Comparison of ENCODE assay signal across 1 cellular context in genomic region chr19:38851622-38852230, GRCh38.
A peak's percentile ranks its signal among the peaks of the same experiment; 100 is the strongest.
TF ChIP-seq lines count a peak whose summit lies in the region.

No MANE protein-coding gene starts in this region.

TF ChIP-seq in HepG2, 621 proteins besides CTCF, POLR2A, EP300 and RAD21 (continued from another document and continues in another):
- TF ChIP-seq NFAT5 (CRISPR knock-in tag; IDR thresholded peaks at IDR 0.05) = no peak
- no peak for TF ChIP-seq SMAD9 (CRISPR knock-in tag; IDR thresholded peaks at IDR 0.05)
- TF ChIP-seq CC2D1A (CRISPR knock-in tag; IDR thresholded peaks at IDR 0.05) = no peak
- no peak; the same call in 1 of the 2 replicates for TF ChIP-seq HOMEZ (CRISPR knock-in tag; IDR thresholded peaks at IDR 0.05; ENCODE audit: low read depth)
- TF ChIP-seq, protein P1, sequence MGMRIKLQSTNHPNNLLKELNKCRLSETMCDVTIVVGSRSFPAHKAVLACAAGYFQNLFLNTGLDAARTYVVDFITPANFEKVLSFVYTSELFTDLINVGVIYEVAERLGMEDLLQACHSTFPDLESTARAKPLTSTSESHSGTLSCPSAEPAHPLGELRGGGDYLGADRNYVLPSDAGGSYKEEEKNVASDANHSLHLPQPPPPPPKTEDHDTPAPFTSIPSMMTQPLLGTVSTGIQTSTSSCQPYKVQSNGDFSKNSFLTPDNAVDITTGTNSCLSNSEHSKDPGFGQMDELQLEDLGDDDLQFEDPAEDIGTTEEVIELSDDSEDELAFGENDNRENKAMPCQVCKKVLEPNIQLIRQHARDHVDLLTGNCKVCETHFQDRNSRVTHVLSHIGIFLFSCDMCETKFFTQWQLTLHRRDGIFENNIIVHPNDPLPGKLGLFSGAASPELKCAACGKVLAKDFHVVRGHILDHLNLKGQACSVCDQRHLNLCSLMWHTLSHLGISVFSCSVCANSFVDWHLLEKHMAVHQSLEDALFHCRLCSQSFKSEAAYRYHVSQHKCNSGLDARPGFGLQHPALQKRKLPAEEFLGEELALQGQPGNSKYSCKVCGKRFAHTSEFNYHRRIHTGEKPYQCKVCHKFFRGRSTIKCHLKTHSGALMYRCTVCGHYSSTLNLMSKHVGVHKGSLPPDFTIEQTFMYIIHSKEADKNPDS (CRISPR knock-in tag; IDR thresholded peaks at IDR 0.05) = no peak
- no peak for TF ChIP-seq ESRRA (CRISPR knock-in tag; IDR thresholded peaks at IDR 0.05; ENCODE audit: low read depth)
- no peak for TF ChIP-seq SRF (IDR thresholded peaks at IDR 0.05; ENCODE audit: low read depth, low read length)
- peak; percentile 83 for TF ChIP-seq PHF5A (CRISPR knock-in tag; IDR thresholded peaks at IDR 0.05; ENCODE audit: low read depth, unreplicated experiment)
- TF ChIP-seq, protein P2, sequence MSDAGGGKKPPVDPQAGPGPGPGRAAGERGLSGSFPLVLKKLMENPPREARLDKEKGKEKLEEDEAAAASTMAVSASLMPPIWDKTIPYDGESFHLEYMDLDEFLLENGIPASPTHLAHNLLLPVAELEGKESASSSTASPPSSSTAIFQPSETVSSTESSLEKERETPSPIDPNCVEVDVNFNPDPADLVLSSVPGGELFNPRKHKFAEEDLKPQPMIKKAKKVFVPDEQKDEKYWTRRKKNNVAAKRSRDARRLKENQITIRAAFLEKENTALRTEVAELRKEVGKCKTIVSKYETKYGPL (CRISPR knock-in tag; IDR thresholded peaks at IDR 0.05) = 0 out of 2 replicates have a peak, but pooled peaks have one; percentile 38
- peak; percentile 59 for TF ChIP-seq ZNF563 (CRISPR knock-in tag; IDR thresholded peaks at IDR 0.05)
- TF ChIP-seq ZSCAN31 (CRISPR knock-in tag; IDR thresholded peaks at IDR 0.05; ENCODE audit: low read depth) = no peak
- TF ChIP-seq RFX3 (CRISPR knock-in tag; IDR thresholded peaks at IDR 0.05) = no peak
- no peak for TF ChIP-seq TAF15 (IDR thresholded peaks at IDR 0.05; ENCODE audit: low read depth, low read length, poor library complexity, severe bottlenecking)
- no peak for TF ChIP-seq TARDBP (CRISPR knock-in tag; IDR thresholded peaks at IDR 0.05)
- TF ChIP-seq ATF5 (CRISPR knock-in tag; IDR thresholded peaks at IDR 0.05; ENCODE audit: low read depth) = no peak
- TF ChIP-seq RNF219 (CRISPR knock-in tag; IDR thresholded peaks at IDR 0.05) = no peak
- no peak for TF ChIP-seq FOXC1 (CRISPR knock-in tag; IDR thresholded peaks at IDR 0.05; ENCODE audit: borderline replicate concordance)
- no peak for TF ChIP-seq THYN1 (CRISPR knock-in tag; IDR thresholded peaks at IDR 0.05; ENCODE audit: borderline replicate concordance, low read depth)
- peak; percentile 68 for TF ChIP-seq ELF1 (CRISPR knock-in tag; IDR thresholded peaks at IDR 0.05)
- TF ChIP-seq, protein P3, sequence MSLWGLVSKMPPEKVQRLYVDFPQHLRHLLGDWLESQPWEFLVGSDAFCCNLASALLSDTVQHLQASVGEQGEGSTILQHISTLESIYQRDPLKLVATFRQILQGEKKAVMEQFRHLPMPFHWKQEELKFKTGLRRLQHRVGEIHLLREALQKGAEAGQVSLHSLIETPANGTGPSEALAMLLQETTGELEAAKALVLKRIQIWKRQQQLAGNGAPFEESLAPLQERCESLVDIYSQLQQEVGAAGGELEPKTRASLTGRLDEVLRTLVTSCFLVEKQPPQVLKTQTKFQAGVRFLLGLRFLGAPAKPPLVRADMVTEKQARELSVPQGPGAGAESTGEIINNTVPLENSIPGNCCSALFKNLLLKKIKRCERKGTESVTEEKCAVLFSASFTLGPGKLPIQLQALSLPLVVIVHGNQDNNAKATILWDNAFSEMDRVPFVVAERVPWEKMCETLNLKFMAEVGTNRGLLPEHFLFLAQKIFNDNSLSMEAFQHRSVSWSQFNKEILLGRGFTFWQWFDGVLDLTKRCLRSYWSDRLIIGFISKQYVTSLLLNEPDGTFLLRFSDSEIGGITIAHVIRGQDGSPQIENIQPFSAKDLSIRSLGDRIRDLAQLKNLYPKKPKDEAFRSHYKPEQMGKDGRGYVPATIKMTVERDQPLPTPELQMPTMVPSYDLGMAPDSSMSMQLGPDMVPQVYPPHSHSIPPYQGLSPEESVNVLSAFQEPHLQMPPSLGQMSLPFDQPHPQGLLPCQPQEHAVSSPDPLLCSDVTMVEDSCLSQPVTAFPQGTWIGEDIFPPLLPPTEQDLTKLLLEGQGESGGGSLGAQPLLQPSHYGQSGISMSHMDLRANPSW (CRISPR knock-in tag; IDR thresholded peaks at IDR 0.05; ENCODE audit: borderline replicate concordance) = no peak
- TF ChIP-seq TCF7L2 (IDR thresholded peaks at IDR 0.05; ENCODE audit: low read depth, low read length) = no peak
- TF ChIP-seq ETS1 (CRISPR knock-in tag; IDR thresholded peaks at IDR 0.05) = no peak
- TF ChIP-seq ZNF256 (CRISPR knock-in tag; conservative IDR thresholded peaks at IDR 0.05) = no peak
- no peak for TF ChIP-seq ZNF296 (CRISPR knock-in tag; conservative IDR thresholded peaks at IDR 0.05)
- no peak for TF ChIP-seq FOXO1 (CRISPR knock-in tag; IDR thresholded peaks at IDR 0.05)
- TF ChIP-seq ZNF749 (CRISPR knock-in tag; IDR thresholded peaks at IDR 0.05; ENCODE audit: borderline replicate concordance) = no peak
- TF ChIP-seq MIXL1 (CRISPR knock-in tag; IDR thresholded peaks at IDR 0.05) = no peak; the same call in 1 of the 2 replicates
- no peak for TF ChIP-seq NPAS2 (CRISPR knock-in tag; IDR thresholded peaks at IDR 0.05; ENCODE audit: borderline replicate concordance)
- TF ChIP-seq ZNF629 (CRISPR knock-in tag; conservative IDR thresholded peaks at IDR 0.05) = no peak
- TF ChIP-seq ZKSCAN8 (CRISPR knock-in tag; IDR thresholded peaks at IDR 0.05; ENCODE audit: borderline replicate concordance) = no peak
- TF ChIP-seq REXO4 (CRISPR knock-in tag; IDR thresholded peaks at IDR 0.05; ENCODE audit: borderline replicate concordance) = no peak
- peak; percentile 74 for TF ChIP-seq MLX (CRISPR knock-in tag; IDR thresholded peaks at IDR 0.05)
- TF ChIP-seq RARA (CRISPR knock-in tag; IDR thresholded peaks at IDR 0.05) = peak; percentile 62
- TF ChIP-seq, protein P4, sequence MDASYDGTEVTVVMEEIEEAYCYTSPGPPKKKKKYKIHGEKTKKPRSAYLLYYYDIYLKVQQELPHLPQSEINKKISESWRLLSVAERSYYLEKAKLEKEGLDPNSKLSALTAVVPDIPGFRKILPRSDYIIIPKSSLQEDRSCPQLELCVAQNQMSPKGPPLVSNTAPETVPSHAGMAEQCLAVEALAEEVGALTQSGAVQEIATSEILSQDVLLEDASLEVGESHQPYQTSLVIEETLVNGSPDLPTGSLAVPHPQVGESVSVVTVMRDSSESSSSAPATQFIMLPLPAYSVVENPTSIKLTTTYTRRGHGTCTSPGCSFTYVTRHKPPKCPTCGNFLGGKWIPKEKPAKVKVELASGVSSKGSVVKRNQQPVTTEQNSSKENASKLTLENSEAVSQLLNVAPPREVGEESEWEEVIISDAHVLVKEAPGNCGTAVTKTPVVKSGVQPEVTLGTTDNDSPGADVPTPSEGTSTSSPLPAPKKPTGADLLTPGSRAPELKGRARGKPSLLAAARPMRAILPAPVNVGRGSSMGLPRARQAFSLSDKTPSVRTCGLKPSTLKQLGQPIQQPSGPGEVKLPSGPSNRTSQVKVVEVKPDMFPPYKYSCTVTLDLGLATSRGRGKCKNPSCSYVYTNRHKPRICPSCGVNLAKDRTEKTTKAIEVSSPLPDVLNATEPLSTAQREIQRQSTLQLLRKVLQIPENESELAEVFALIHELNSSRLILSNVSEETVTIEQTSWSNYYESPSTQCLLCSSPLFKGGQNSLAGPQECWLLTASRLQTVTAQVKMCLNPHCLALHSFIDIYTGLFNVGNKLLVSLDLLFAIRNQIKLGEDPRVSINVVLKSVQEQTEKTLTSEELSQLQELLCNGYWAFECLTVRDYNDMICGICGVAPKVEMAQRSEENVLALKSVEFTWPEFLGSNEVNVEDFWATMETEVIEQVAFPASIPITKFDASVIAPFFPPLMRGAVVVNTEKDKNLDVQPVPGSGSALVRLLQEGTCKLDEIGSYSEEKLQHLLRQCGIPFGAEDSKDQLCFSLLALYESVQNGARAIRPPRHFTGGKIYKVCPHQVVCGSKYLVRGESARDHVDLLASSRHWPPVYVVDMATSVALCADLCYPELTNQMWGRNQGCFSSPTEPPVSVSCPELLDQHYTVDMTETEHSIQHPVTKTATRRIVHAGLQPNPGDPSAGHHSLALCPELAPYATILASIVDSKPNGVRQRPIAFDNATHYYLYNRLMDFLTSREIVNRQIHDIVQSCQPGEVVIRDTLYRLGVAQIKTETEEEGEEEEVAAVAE (CRISPR knock-in tag; IDR thresholded peaks at IDR 0.05; ENCODE audit: borderline replicate concordance) = no peak
- TF ChIP-seq ZNF616 (CRISPR knock-in tag; IDR thresholded peaks at IDR 0.05; ENCODE audit: low read depth) = 0 out of 2 replicates have a peak, but pooled peaks have one; percentile 82
- TF ChIP-seq, protein P5, sequence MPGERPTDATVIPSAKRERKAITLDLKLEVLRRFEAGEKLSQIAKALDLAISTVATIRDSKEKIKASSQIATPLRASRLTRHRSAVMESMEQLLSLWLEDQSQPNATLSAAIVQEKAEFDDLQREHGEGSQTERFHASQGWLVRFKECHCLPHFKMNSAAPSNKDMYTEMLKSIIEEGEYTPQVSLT (CRISPR knock-in tag; IDR thresholded peaks at IDR 0.05; ENCODE audit: borderline replicate concordance, low read depth) = no peak; the same call in 1 of the 2 replicates
